ENCODE assay signal across 1 cellular context in the genomic region with DNA sequence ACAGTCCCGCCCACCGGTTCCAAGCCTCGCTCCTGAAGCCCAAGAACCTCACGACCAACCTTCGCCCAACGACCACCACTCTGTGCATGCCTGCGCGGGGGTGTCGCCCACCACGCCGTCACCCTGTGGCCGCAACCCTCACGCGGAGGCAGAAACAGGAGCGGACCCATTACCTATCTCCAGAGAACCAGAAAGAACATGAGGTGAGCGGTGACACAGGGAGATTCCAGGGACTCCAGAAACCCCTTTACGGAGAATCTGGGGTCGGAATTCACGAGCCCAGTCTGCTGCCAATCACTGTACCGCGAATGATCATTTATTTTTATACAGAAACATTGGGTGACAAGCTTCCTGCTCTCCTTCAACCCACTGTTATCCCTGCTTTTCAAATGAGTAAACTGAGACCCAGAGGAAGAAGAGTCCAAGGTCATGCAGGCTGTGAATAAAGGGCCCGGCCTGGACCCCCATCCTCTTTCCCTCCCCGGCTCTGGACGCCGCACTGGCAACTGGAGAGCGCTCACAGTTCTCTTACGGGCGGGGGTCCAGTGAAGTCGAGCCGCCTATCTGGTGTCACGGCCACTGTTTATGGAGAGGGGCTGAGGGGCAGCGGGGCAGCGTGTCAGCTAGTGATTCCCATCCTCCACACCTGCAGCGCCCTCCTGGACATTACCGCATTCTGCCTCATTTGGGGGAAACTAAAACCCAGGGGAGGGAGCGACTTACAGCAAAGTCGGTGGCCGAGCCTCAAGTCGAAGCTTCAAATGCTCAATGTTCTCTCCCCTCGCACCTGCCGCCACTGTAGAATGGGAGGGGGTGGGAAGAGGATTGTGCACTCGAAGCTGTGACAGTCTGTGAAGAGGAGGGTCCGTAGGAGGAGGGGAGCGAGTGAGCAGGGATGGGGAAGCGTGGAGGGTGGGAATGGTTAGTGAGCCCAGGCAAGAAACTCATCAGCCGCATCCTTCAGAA.
TF ChIP-seq lines count a peak whose summit lies in the region.

No MANE protein-coding gene starts in this region.

TF ChIP-seq in H1, 55 proteins besides CTCF, POLR2A, EP300 and RAD21:
- TF ChIP-seq SAP30 (IDR thresholded peaks at IDR 0.05; ENCODE audit: insufficient read depth, insufficient replicate concordance, low read length): peak; percentile 53
- TF ChIP-seq SIN3A (conservative IDR thresholded peaks at IDR 0.05 in 1 of 2, IDR thresholded peaks at IDR 0.05 in 1 of 2; ENCODE audit: low read depth in 1 of 2, low read length in 2 of 2): peak in 1 of 2 experiments; percentile 59; a peak in 1 of 4 replicates
- TF ChIP-seq EZH2 (IDR thresholded peaks at IDR 0.05; ENCODE audit: low read depth, low read length, severe bottlenecking): peak; percentile 88
- TF ChIP-seq CHD1 (IDR thresholded peaks at IDR 0.05; ENCODE audit: low read depth, low read length): no peak
- TF ChIP-seq, protein P1, sequence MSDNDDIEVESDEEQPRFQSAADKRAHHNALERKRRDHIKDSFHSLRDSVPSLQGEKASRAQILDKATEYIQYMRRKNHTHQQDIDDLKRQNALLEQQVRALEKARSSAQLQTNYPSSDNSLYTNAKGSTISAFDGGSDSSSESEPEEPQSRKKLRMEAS (IDR thresholded peaks at IDR 0.05): no peak; the same call in 1 of the 2 replicates
- TF ChIP-seq KDM4A (IDR thresholded peaks at IDR 0.05; ENCODE audit: low read depth, low read length, severe bottlenecking): no peak
- TF ChIP-seq BCL11A (IDR thresholded peaks at IDR 0.05; ENCODE audit: low read depth in 2 of 2, low read length in 2 of 2): no peak
- TF ChIP-seq SUZ12 (IDR thresholded peaks at IDR 0.05; ENCODE audit: low read length): peak; percentile 89
TF ChIP-seq in H1: peak in this region for 4.
